In genomic region chr2:236167297-236168109, GRCh38 we compare ENCODE assay signal across 1 cellular context.
TF ChIP-seq lines count a peak whose summit lies in the region.

No MANE protein-coding gene starts in this region.

TF ChIP-seq in HepG2, 621 proteins besides CTCF, POLR2A, EP300 and RAD21 (continued from another document and continues in another):
- TF ChIP-seq NFAT5 (CRISPR knock-in tag; IDR thresholded peaks at IDR 0.05) = peak; percentile 63; the same call in 1 of the 2 replicates
- TF ChIP-seq, protein P1, sequence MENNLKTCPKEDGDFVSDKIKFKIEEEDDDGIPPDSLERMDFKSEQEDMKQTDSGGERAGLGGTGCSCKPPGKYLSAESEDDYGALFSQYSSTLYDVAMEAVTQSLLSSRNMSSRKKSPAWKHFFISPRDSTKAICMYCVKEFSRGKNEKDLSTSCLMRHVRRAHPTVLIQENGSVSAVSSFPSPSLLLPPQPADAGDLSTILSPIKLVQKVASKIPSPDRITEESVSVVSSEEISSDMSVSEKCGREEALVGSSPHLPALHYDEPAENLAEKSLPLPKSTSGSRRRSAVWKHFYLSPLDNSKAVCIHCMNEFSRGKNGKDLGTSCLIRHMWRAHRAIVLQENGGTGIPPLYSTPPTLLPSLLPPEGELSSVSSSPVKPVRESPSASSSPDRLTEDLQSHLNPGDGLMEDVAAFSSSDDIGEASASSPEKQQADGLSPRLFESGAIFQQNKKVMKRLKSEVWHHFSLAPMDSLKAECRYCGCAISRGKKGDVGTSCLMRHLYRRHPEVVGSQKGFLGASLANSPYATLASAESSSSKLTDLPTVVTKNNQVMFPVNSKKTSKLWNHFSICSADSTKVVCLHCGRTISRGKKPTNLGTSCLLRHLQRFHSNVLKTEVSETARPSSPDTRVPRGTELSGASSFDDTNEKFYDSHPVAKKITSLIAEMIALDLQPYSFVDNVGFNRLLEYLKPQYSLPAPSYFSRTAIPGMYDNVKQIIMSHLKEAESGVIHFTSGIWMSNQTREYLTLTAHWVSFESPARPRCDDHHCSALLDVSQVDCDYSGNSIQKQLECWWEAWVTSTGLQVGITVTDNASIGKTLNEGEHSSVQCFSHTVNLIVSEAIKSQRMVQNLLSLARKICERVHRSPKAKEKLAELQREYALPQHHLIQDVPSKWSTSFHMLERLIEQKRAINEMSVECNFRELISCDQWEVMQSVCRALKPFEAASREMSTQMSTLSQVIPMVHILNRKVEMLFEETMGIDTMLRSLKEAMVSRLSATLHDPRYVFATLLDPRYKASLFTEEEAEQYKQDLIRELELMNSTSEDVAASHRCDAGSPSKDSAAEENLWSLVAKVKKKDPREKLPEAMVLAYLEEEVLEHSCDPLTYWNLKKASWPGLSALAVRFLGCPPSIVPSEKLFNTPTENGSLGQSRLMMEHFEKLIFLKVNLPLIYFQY (CRISPR knock-in tag; IDR thresholded peaks at IDR 0.05; ENCODE audit: borderline replicate concordance) = no peak
- no peak for TF ChIP-seq ZNF570 (CRISPR knock-in tag; IDR thresholded peaks at IDR 0.05; ENCODE audit: borderline replicate concordance)
- no peak for TF ChIP-seq ZNF333 (CRISPR knock-in tag; IDR thresholded peaks at IDR 0.05; ENCODE audit: borderline replicate concordance)
- TF ChIP-seq ZNF10 (CRISPR knock-in tag; IDR thresholded peaks at IDR 0.05; ENCODE audit: borderline replicate concordance, low read depth) = no peak
- TF ChIP-seq, protein P2, sequence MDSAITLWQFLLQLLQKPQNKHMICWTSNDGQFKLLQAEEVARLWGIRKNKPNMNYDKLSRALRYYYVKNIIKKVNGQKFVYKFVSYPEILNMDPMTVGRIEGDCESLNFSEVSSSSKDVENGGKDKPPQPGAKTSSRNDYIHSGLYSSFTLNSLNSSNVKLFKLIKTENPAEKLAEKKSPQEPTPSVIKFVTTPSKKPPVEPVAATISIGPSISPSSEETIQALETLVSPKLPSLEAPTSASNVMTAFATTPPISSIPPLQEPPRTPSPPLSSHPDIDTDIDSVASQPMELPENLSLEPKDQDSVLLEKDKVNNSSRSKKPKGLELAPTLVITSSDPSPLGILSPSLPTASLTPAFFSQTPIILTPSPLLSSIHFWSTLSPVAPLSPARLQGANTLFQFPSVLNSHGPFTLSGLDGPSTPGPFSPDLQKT (CRISPR knock-in tag; IDR thresholded peaks at IDR 0.05; ENCODE audit: borderline replicate concordance) = no peak
- peak; percentile 48; the same call in 1 of the 2 replicates for TF ChIP-seq BORCS8-MEF2B (CRISPR knock-in tag; IDR thresholded peaks at IDR 0.05)
- TF ChIP-seq, protein P3, sequence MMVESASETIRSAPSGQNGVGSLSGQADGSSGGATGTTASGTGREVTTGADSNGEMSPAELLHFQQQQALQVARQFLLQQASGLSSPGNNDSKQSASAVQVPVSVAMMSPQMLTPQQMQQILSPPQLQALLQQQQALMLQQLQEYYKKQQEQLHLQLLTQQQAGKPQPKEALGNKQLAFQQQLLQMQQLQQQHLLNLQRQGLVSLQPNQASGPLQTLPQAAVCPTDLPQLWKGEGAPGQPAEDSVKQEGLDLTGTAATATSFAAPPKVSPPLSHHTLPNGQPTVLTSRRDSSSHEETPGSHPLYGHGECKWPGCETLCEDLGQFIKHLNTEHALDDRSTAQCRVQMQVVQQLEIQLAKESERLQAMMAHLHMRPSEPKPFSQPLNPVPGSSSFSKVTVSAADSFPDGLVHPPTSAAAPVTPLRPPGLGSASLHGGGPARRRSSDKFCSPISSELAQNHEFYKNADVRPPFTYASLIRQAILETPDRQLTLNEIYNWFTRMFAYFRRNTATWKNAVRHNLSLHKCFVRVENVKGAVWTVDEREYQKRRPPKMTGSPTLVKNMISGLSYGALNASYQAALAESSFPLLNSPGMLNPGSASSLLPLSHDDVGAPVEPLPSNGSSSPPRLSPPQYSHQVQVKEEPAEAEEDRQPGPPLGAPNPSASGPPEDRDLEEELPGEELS (CRISPR knock-in tag; IDR thresholded peaks at IDR 0.05) = peak; percentile 37; the same call in 1 of the 2 replicates
- TF ChIP-seq THAP11 (CRISPR knock-in tag; IDR thresholded peaks at IDR 0.05) = no peak
- no peak; the same call in 1 of the 2 replicates for TF ChIP-seq ZBTB14 (CRISPR knock-in tag; IDR thresholded peaks at IDR 0.05)
- no peak for TF ChIP-seq ZBTB42 (CRISPR knock-in tag; IDR thresholded peaks at IDR 0.05)
- no peak for TF ChIP-seq FOXP1 (IDR thresholded peaks at IDR 0.05)
- no peak for TF ChIP-seq FOXP1 (CRISPR knock-in tag; IDR thresholded peaks at IDR 0.05)
- TF ChIP-seq SNAI1 (CRISPR knock-in tag; IDR thresholded peaks at IDR 0.05; ENCODE audit: borderline replicate concordance) = no peak
- no peak for TF ChIP-seq ZHX2 (IDR thresholded peaks at IDR 0.05; ENCODE audit: low read depth)
- no peak for TF ChIP-seq ZHX2 (CRISPR knock-in tag; IDR thresholded peaks at IDR 0.05; ENCODE audit: borderline replicate concordance)
- TF ChIP-seq MLXIP (CRISPR knock-in tag; IDR thresholded peaks at IDR 0.05; ENCODE audit: borderline replicate concordance) = no peak
